In genomic region chr4:146193628-146194027, GRCh38 we compare ENCODE assay signal across 20 cellular contexts. TPM values are rescaled to one million over a fixed set of nuclear protein-coding genes. Genes with fewer than 3 reads are reported as not detected.
DNase-seq lines count a peak whose midpoint lies in the region; ATAC-seq and TF ChIP-seq lines count a peak whose summit lies in the region.
"Had no signal": no experiment of that assay in that cellular context is flagged by ENCODE, and none has a peak within 500 bp of the region (broad histone marks: within the 10 kb centered on the region; RNA-seq: fewer than 3 reads in every experiment).

No MANE protein-coding gene starts in this region.

- POLR2A ChIA-PET in activated CD4-positive, alpha-beta T cell treated with anti-CD3 and anti-CD28 coated beads for 36 hours (lab: Charles Lee): no interaction called here
- POLR2A ChIA-PET in naive thymus-derived CD4-positive, alpha-beta T cell (lab: Charles Lee): no interaction called here

- no peak overlapping the region for H3K27ac Mint-ChIP-seq in activated CD4-positive, alpha-beta T cell treated with anti-CD3 and anti-CD28 coated beads for 36 hours
- no peak overlapping the region for H3K27ac Mint-ChIP-seq in activated naive CD8-positive, alpha-beta T cell treated with anti-CD3 and anti-CD28 coated beads, Interleukin-2, amount 50 U/mL, for 24 hours
- no peak overlapping the region for H3K27ac Mint-ChIP-seq in activated naive CD8-positive, alpha-beta T cell treated with anti-CD3 and anti-CD28 coated beads for 36 hours
- H3K27ac Mint-ChIP-seq in stimulated activated effector memory CD8-positive, alpha-beta T cell treated with anti-CD3 and anti-CD28 coated beads, Interleukin-12 subunit alpha, Interleukin-12 subunit beta, amount 100 ng/mL, for 72 hours: no peak overlapping the region
- H3K27ac Mint-ChIP-seq in naive thymus-derived CD4-positive, alpha-beta T cell: no peak overlapping the region
- no peak overlapping the region for H3K27ac Mint-ChIP-seq in CD14-positive monocyte
- H3K27ac Mint-ChIP-seq: CD4-positive, alpha-beta memory T cell; H9 had no signal

- no peaks in the 10 kb centered on the region for H3K27me3 Mint-ChIP-seq in activated CD4-positive, alpha-beta T cell treated with anti-CD3 and anti-CD28 coated beads for 36 hours
- H3K27me3 Mint-ChIP-seq in activated naive CD8-positive, alpha-beta T cell treated with anti-CD3 and anti-CD28 coated beads, Interleukin-2, amount 50 U/mL, for 24 hours: no peaks in the 10 kb centered on the region
- H3K27me3 Mint-ChIP-seq in activated naive CD8-positive, alpha-beta T cell treated with anti-CD3 and anti-CD28 coated beads for 36 hours: no peaks in the 10 kb centered on the region
- no peaks in the 10 kb centered on the region for H3K27me3 Mint-ChIP-seq in naive thymus-derived CD4-positive, alpha-beta T cell
- H3K27me3 Mint-ChIP-seq in CD14-positive monocyte (ENCODE audit: low read depth in 3 of 3): peaks cover 1 to 7% (median 7%) of the 10 kb centered on the region in 3 donors
- H3K27me3 Mint-ChIP-seq: CD4-positive, alpha-beta memory T cell had no signal

- H3K4me3 Mint-ChIP-seq in activated CD4-positive, alpha-beta T cell treated with anti-CD3 and anti-CD28 coated beads for 36 hours: no peak overlapping the region
- H3K4me3 Mint-ChIP-seq in activated naive CD8-positive, alpha-beta T cell treated with anti-CD3 and anti-CD28 coated beads, Interleukin-2, amount 50 U/mL, for 24 hours: no peak overlapping the region
- no peak overlapping the region for H3K4me3 Mint-ChIP-seq in activated naive CD8-positive, alpha-beta T cell treated with anti-CD3 and anti-CD28 coated beads for 36 hours
- no peak overlapping the region for H3K4me3 Mint-ChIP-seq in stimulated activated effector memory CD8-positive, alpha-beta T cell treated with anti-CD3 and anti-CD28 coated beads, Interleukin-12 subunit alpha, Interleukin-12 subunit beta, amount 100 ng/mL, for 72 hours
- H3K4me3 Mint-ChIP-seq in naive thymus-derived CD4-positive, alpha-beta T cell: no peak overlapping the region
- H3K4me3 Mint-ChIP-seq in CD14-positive monocyte: no peak overlapping the region
- H3K4me3 Mint-ChIP-seq: CD4-positive, alpha-beta memory T cell; H9 had no signal

- no peaks in the 10 kb centered on the region for H3K27me3 ChIP-seq in subcutaneous abdominal adipose tissue (ENCODE audit: control insufficient read depth in 5 of 5, insufficient read depth in 4 of 5, low read length in 5 of 5)
- no peaks in the 10 kb centered on the region for H3K27me3 ChIP-seq in naive thymus-derived CD4-positive, alpha-beta T cell (ENCODE audit: control insufficient read depth in 2 of 2, insufficient read depth in 2 of 2, low read length in 2 of 2)

- no peak for DNase-seq in activated CD4-positive, alpha-beta T cell treated with anti-CD3 and anti-CD28 coated beads for 36 hours
- DNase-seq in activated CD4-positive, alpha-beta T cell treated with anti-CD3 and anti-CD28 coated beads, Interleukin-2, amount 50 U/mL, for 1 hour: no peak
- DNase-seq in activated naive CD8-positive, alpha-beta T cell treated with anti-CD3 and anti-CD28 coated beads, Interleukin-2, amount 50 U/mL, for 24 hours: no peak
- no peak for DNase-seq in activated naive CD8-positive, alpha-beta T cell treated with anti-CD3 and anti-CD28 coated beads for 36 hours
- no peak for DNase-seq in stimulated activated effector memory CD8-positive, alpha-beta T cell treated with anti-CD3 and anti-CD28 coated beads, Interleukin-12 subunit alpha, Interleukin-12 subunit beta, amount 100 ng/mL, for 72 hours (ENCODE audit: low spot score in 2 of 2)
- DNase-seq in naive thymus-derived CD4-positive, alpha-beta T cell: no peak
- no peak for DNase-seq in CD14-positive monocyte (ENCODE audit: low spot score)
- DNase-seq: AML-193; CD4-positive, alpha-beta memory T cell; DMS153; DMS79 treated with DMSO at 0.1 percent for 48 hours; GF-D8; H9 had no signal

- H3K36me3 Mint-ChIP-seq in activated CD4-positive, alpha-beta T cell treated with anti-CD3 and anti-CD28 coated beads for 36 hours (ENCODE audit: low read depth): peaks cover 26% of the 10 kb centered on the region
- peaks cover 29% of the 10 kb centered on the region for H3K36me3 Mint-ChIP-seq in activated naive CD8-positive, alpha-beta T cell treated with anti-CD3 and anti-CD28 coated beads, Interleukin-2, amount 50 U/mL, for 24 hours (ENCODE audit: low read depth)
- H3K36me3 Mint-ChIP-seq in activated naive CD8-positive, alpha-beta T cell treated with anti-CD3 and anti-CD28 coated beads for 36 hours: peaks cover 14% of the 10 kb centered on the region
- H3K36me3 Mint-ChIP-seq in stimulated activated effector memory CD8-positive, alpha-beta T cell treated with anti-CD3 and anti-CD28 coated beads, Interleukin-12 subunit alpha, Interleukin-12 subunit beta, amount 100 ng/mL, for 72 hours: peaks cover 39% of the 10 kb centered on the region
- H3K36me3 Mint-ChIP-seq in naive thymus-derived CD4-positive, alpha-beta T cell: peaks cover 3 to 26% (median 15%) of the 10 kb centered on the region in 5 donors
- peaks cover 41 to 46% of the 10 kb centered on the region in 2 donors for H3K36me3 Mint-ChIP-seq in CD14-positive monocyte

- TF ChIP-seq CTCF in CD14-positive monocyte (IDR thresholded peaks at IDR 0.05): no peak

- peaks cover 4% of the 10 kb centered on the region for H3K4me1 Mint-ChIP-seq in activated CD4-positive, alpha-beta T cell treated with anti-CD3 and anti-CD28 coated beads for 36 hours
- H3K4me1 Mint-ChIP-seq in activated naive CD8-positive, alpha-beta T cell treated with anti-CD3 and anti-CD28 coated beads, Interleukin-2, amount 50 U/mL, for 24 hours: peaks cover 6% of the 10 kb centered on the region
- no peaks in the 10 kb centered on the region for H3K4me1 Mint-ChIP-seq in activated naive CD8-positive, alpha-beta T cell treated with anti-CD3 and anti-CD28 coated beads for 36 hours
- H3K4me1 Mint-ChIP-seq in stimulated activated effector memory CD8-positive, alpha-beta T cell treated with anti-CD3 and anti-CD28 coated beads, Interleukin-12 subunit alpha, Interleukin-12 subunit beta, amount 100 ng/mL, for 72 hours: peaks cover 19% of the 10 kb centered on the region
- no peaks in the 10 kb centered on the region for H3K4me1 Mint-ChIP-seq in naive thymus-derived CD4-positive, alpha-beta T cell
- no peaks in the 10 kb centered on the region for H3K4me1 Mint-ChIP-seq in CD14-positive monocyte
- H3K4me1 Mint-ChIP-seq: H9 had no signal

- H3K4me3 ChIP-seq in subcutaneous abdominal adipose tissue (ENCODE audit: low read depth in 1 of 5, low read length in 5 of 5): no peak overlapping the region
- H3K4me3 ChIP-seq in naive thymus-derived CD4-positive, alpha-beta T cell (ENCODE audit: low read length): no peak overlapping the region
- H3K4me3 ChIP-seq: A549 had no signal

- peaks cover 4 to 36% (median 27%) of the 10 kb centered on the region in 5 donors for H3K4me1 ChIP-seq in subcutaneous abdominal adipose tissue (ENCODE audit: control insufficient read depth in 5 of 5, insufficient read depth in 5 of 5, low read length in 5 of 5)
- no peaks in the 10 kb centered on the region for H3K4me1 ChIP-seq in naive thymus-derived CD4-positive, alpha-beta T cell (ENCODE audit: control insufficient read depth in 2 of 2, insufficient read depth in 2 of 2, low read length in 2 of 2)

- CTCF ChIA-PET in activated CD4-positive, alpha-beta T cell treated with anti-CD3 and anti-CD28 coated beads for 36 hours (lab: Charles Lee): no interaction called here
- CTCF ChIA-PET in naive thymus-derived CD4-positive, alpha-beta T cell (lab: Charles Lee): no interaction called here

- ATAC-seq in activated CD4-positive, alpha-beta T cell treated with anti-CD3 and anti-CD28 coated beads for 36 hours: peak; percentile 53
- peak; percentile 59 for ATAC-seq in activated naive CD8-positive, alpha-beta T cell treated with anti-CD3 and anti-CD28 coated beads, Interleukin-2, amount 50 U/mL, for 24 hours
- ATAC-seq in stimulated activated effector memory CD8-positive, alpha-beta T cell treated with anti-CD3 and anti-CD28 coated beads, Interleukin-12 subunit alpha, Interleukin-12 subunit beta, amount 100 ng/mL, for 72 hours: peak; percentile 64
- ATAC-seq in naive thymus-derived CD4-positive, alpha-beta T cell: no peak
- ATAC-seq: A549, HepG2 had no signal

- H3K9me3 ChIP-seq in subcutaneous abdominal adipose tissue (ENCODE audit: control insufficient read depth in 5 of 5, low read length in 5 of 5): no peaks in the 10 kb centered on the region
- no peaks in the 10 kb centered on the region for H3K9me3 ChIP-seq in naive thymus-derived CD4-positive, alpha-beta T cell (ENCODE audit: control insufficient read depth in 2 of 3, low read length in 3 of 3)
- H3K9me3 ChIP-seq: A549 had no signal

- intact Hi-C loops in activated CD4-positive, alpha-beta T cell treated with anti-CD3 and anti-CD28 coated beads for 36 hours (cut with DNase I, micrococcal nuclease): no loop called here
- intact Hi-C loops in naive thymus-derived CD4-positive, alpha-beta T cell (cut with micrococcal nuclease): no loop called here
- intact Hi-C loops in CD14-positive monocyte (cut with micrococcal nuclease): no loop called here

- no peak overlapping the region for H3K9ac ChIP-seq in subcutaneous abdominal adipose tissue (ENCODE audit: low read length in 5 of 5)

- no peaks in the 10 kb centered on the region for H3K9me3 Mint-ChIP-seq in activated CD4-positive, alpha-beta T cell treated with anti-CD3 and anti-CD28 coated beads for 36 hours (ENCODE audit: low read depth)
- H3K9me3 Mint-ChIP-seq in activated naive CD8-positive, alpha-beta T cell treated with anti-CD3 and anti-CD28 coated beads, Interleukin-2, amount 50 U/mL, for 24 hours: no peaks in the 10 kb centered on the region
- H3K9me3 Mint-ChIP-seq in activated naive CD8-positive, alpha-beta T cell treated with anti-CD3 and anti-CD28 coated beads for 36 hours: no peaks in the 10 kb centered on the region
- no peaks in the 10 kb centered on the region for H3K9me3 Mint-ChIP-seq in stimulated activated effector memory CD8-positive, alpha-beta T cell treated with anti-CD3 and anti-CD28 coated beads, Interleukin-12 subunit alpha, Interleukin-12 subunit beta, amount 100 ng/mL, for 72 hours
- H3K9me3 Mint-ChIP-seq in naive thymus-derived CD4-positive, alpha-beta T cell: no peaks in the 10 kb centered on the region
- H3K9me3 Mint-ChIP-seq in CD14-positive monocyte: peaks cover 0 to 1% (median 0%) of the 10 kb centered on the region in 7 donors
- H3K9me3 Mint-ChIP-seq: CD4-positive, alpha-beta memory T cell; H9 had no signal

- H3K27ac ChIP-seq in subcutaneous abdominal adipose tissue (ENCODE audit: low read depth, low read length): peak overlapping the region; percentile 98
- H3K27ac ChIP-seq in naive thymus-derived CD4-positive, alpha-beta T cell (ENCODE audit: low read depth, low read length): no peak overlapping the region
- H3K27ac ChIP-seq: 22Rv1, A549, C4-2B had no signal

- H3K36me3 ChIP-seq in subcutaneous abdominal adipose tissue (ENCODE audit: control insufficient read depth in 5 of 5, insufficient read depth in 5 of 5, low read length in 5 of 5): peaks cover 12 to 22% (median 19%) of the 10 kb centered on the region in 5 donors
- peaks cover 0 to 19% (median 5%) of the 10 kb centered on the region in 3 experiments for H3K36me3 ChIP-seq in naive thymus-derived CD4-positive, alpha-beta T cell (ENCODE audit: control insufficient read depth in 2 of 3, insufficient read depth in 3 of 3, low read length in 3 of 3)

RNA-seq across cellular contexts. Expression of gene LSM6, which starts 18.1 kb away (rescaled TPM):
- total RNA-seq in activated CD4-positive, alpha-beta T cell treated with anti-CD3 and anti-CD28 coated beads for 36 hours: 10 to 100 TPM; 64.9 to 66.9 TPM
- 10 to 100 TPM; 79.4 to 85.4 TPM for total RNA-seq in activated naive CD8-positive, alpha-beta T cell treated with anti-CD3 and anti-CD28 coated beads for 36 hours
- total RNA-seq in naive thymus-derived CD4-positive, alpha-beta T cell: 10 to 100 TPM; 24.7 to 49.7 (median 46.2) TPM
- 10 to 100 TPM; 48.3 to 73.6 TPM for polyA plus RNA-seq in naive thymus-derived CD4-positive, alpha-beta T cell
- 10 to 100 TPM; 66.2 to 89.7 TPM for polyA plus RNA-seq in CD14-positive monocyte

RNA-seq across cellular contexts. Expression of gene REELD1, which starts 20.7 kb away (rescaled TPM):
- under 1 TPM; 0.09 to 0.16 TPM for total RNA-seq in activated CD4-positive, alpha-beta T cell treated with anti-CD3 and anti-CD28 coated beads for 36 hours
- under 1 TPM in 1 of 2 experiments, not detected in 1; 0.20 TPM for total RNA-seq in activated naive CD8-positive, alpha-beta T cell treated with anti-CD3 and anti-CD28 coated beads for 36 hours
- total RNA-seq in naive thymus-derived CD4-positive, alpha-beta T cell: 1 to 10 TPM in 3 of 5 experiments, under 1 TPM in 1, not detected in 1; 0.89 to 1.7 (median 1.4) TPM
- polyA plus RNA-seq in naive thymus-derived CD4-positive, alpha-beta T cell: under 1 TPM in 1 of 2 donors, not detected in 1; 0.23 TPM
- polyA plus RNA-seq in CD14-positive monocyte: not detected
- total RNA-seq: H1, H9 had no signal
- polyA plus RNA-seq: BJ had no signal
